ENCODE assay signal across 20 cellular contexts in the genomic region with DNA sequence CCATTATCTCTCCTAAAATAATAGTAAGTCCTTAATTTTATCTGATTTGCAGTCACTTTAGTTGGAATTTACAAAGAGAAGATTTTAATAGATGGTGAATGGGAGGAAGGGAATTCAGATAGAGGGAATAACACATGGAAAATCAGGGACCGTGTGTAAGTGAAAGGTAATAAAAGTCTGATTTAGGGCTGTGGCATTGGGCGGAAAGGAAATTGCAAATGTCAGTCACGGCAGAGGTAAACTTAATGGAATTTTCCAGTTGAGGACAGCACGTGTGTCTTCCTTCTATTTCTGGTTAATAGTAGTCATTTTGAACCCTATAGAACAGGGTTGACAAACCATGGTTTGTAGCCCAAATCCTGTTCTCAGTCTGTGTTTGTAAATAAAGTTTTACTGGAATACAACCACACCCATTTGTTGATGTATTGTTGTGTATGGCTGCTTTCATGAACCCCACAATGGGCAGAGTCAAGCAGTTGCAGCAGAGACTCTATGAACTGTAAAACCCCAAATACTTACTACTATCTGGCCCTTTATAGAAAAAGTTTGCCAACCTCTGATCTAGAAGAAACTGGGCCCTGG. TPM values are rescaled to one million over a fixed set of nuclear protein-coding genes. Genes with fewer than 3 reads are reported as not detected.
DNase-seq lines count a peak whose midpoint lies in the region; ATAC-seq lines count a peak whose summit lies in the region.
"Had no signal": no experiment of that assay in that cellular context is flagged by ENCODE, and none has a peak within 500 bp of the region (broad histone marks: within the 10 kb centered on the region; RNA-seq: fewer than 3 reads in every experiment).

No MANE protein-coding gene starts in this region.

- no peak for DNase-seq in activated naive CD4-positive, alpha-beta T cell treated with Interleukin-2 at 50 U/mL for 16 hours
- no peak for DNase-seq in T-cell
- DNase-seq in central memory CD8-positive, alpha-beta T cell (ENCODE audit: low spot score in 2 of 2) = no peak
- no peak for DNase-seq in stimulated activated naive B cell treated with anti-CD40 and anti-IgM and Interleukin-4, amounts not matched to agents 10 μg/mL and 1 μg/mL and 100 μg/mL, for 72 hours
- no peak for DNase-seq in COR-L47 (lab: John Stamatoyannopoulos, UW)
- no peak for DNase-seq in hypothalamus (lab: John Stamatoyannopoulos, UW)
- DNase-seq: Calu3, colonic mucosa, NCI-H1417, NCI-H2171 treated with DMSO at 0.1 percent for 48 hours, NCI-H69, OCI-M1, SHP77 treated with DMSO at 0.1 percent for 48 hours, tibial artery had no signal

- H3K9me3 Mint-ChIP-seq in activated naive CD4-positive, alpha-beta T cell treated with anti-CD3 and anti-CD28 coated beads, Interleukin-2, amount 50 U/mL, for 24 hours = no peaks in the 10 kb centered on the region
- no peaks in the 10 kb centered on the region for H3K9me3 Mint-ChIP-seq in T-cell
- H3K9me3 Mint-ChIP-seq in central memory CD8-positive, alpha-beta T cell = no peaks in the 10 kb centered on the region
- peaks cover 0 to 1% of the 10 kb centered on the region in 2 donors for H3K9me3 Mint-ChIP-seq in stimulated activated naive B cell treated with anti-CD40 and anti-IgM and Interleukin-4, amounts not matched to agents 10 μg/mL and 1 μg/mL and 100 μg/mL, for 72 hours
- H3K9me3 Mint-ChIP-seq: brain had no signal

- H3K27me3 Mint-ChIP-seq in activated naive CD4-positive, alpha-beta T cell treated with anti-CD3 and anti-CD28 coated beads, Interleukin-2, amount 50 U/mL, for 24 hours = no peaks in the 10 kb centered on the region
- no peaks in the 10 kb centered on the region for H3K27me3 Mint-ChIP-seq in T-cell
- H3K27me3 Mint-ChIP-seq in central memory CD8-positive, alpha-beta T cell = no peaks in the 10 kb centered on the region
- no peaks in the 10 kb centered on the region for H3K27me3 Mint-ChIP-seq in stimulated activated naive B cell treated with anti-CD40 and anti-IgM and Interleukin-4, amounts not matched to agents 10 μg/mL and 1 μg/mL and 100 μg/mL, for 72 hours
- H3K27me3 Mint-ChIP-seq: brain had no signal

- POLR2A ChIA-PET in T-cell (lab: Charles Lee) = no interaction called here

- peak overlapping the region; percentile 58 for H3K4me3 Mint-ChIP-seq in activated naive CD4-positive, alpha-beta T cell treated with anti-CD3 and anti-CD28 coated beads, Interleukin-2, amount 50 U/mL, for 24 hours
- peak overlapping the region in 2 of 3 donors; percentile 1 to 25 for H3K4me3 Mint-ChIP-seq in T-cell
- no peak overlapping the region for H3K4me3 Mint-ChIP-seq in central memory CD8-positive, alpha-beta T cell
- H3K4me3 Mint-ChIP-seq in stimulated activated naive B cell treated with anti-CD40 and anti-IgM and Interleukin-4, amounts not matched to agents 10 μg/mL and 1 μg/mL and 100 μg/mL, for 72 hours = peak overlapping the region in 1 of 2 donors; percentile 6
- H3K4me3 Mint-ChIP-seq: brain had no signal

- peaks cover 81% of the 10 kb centered on the region for H3K4me1 Mint-ChIP-seq in activated naive CD4-positive, alpha-beta T cell treated with anti-CD3 and anti-CD28 coated beads, Interleukin-2, amount 50 U/mL, for 24 hours
- H3K4me1 Mint-ChIP-seq in T-cell = peaks cover 77 to 85% (median 84%) of the 10 kb centered on the region in 3 donors
- peaks cover 71% of the 10 kb centered on the region for H3K4me1 Mint-ChIP-seq in central memory CD8-positive, alpha-beta T cell
- peaks cover 58 to 76% of the 10 kb centered on the region in 2 donors for H3K4me1 Mint-ChIP-seq in stimulated activated naive B cell treated with anti-CD40 and anti-IgM and Interleukin-4, amounts not matched to agents 10 μg/mL and 1 μg/mL and 100 μg/mL, for 72 hours

- no peak for ATAC-seq in T-cell (replicated peaks in 1 of 4)
- ATAC-seq in central memory CD8-positive, alpha-beta T cell (replicated peaks; ENCODE audit: extremely low read depth, poor library complexity, severe bottlenecking) = no peak
- ATAC-seq in stimulated activated naive B cell treated with anti-CD40 and anti-IgM and Interleukin-4, amounts not matched to agents 10 μg/mL and 1 μg/mL and 100 μg/mL, for 72 hours (replicated peaks) = no peak
- ATAC-seq in GM21360 (IDR thresholded peaks at IDR 0.05; ENCODE audit: unreplicated experiment) = no peak
- ATAC-seq: HCT116 had no signal

- peak overlapping the region; percentile 93 for H3K27ac Mint-ChIP-seq in activated naive CD4-positive, alpha-beta T cell treated with anti-CD3 and anti-CD28 coated beads, Interleukin-2, amount 50 U/mL, for 24 hours
- peak overlapping the region; percentile 92 to 93 for H3K27ac Mint-ChIP-seq in T-cell
- peak overlapping the region; percentile 27 for H3K27ac Mint-ChIP-seq in central memory CD8-positive, alpha-beta T cell (ENCODE audit: low read depth)
- H3K27ac Mint-ChIP-seq in stimulated activated naive B cell treated with anti-CD40 and anti-IgM and Interleukin-4, amounts not matched to agents 10 μg/mL and 1 μg/mL and 100 μg/mL, for 72 hours = peak overlapping the region; percentile 65
- H3K27ac Mint-ChIP-seq: brain had no signal

- CTCF ChIA-PET in T-cell (lab: Charles Lee) = no interaction called here

- H3K36me3 Mint-ChIP-seq in activated naive CD4-positive, alpha-beta T cell treated with anti-CD3 and anti-CD28 coated beads, Interleukin-2, amount 50 U/mL, for 24 hours = peaks cover 8% of the 10 kb centered on the region
- H3K36me3 Mint-ChIP-seq in T-cell = peaks cover 19% of the 10 kb centered on the region
- H3K36me3 Mint-ChIP-seq in central memory CD8-positive, alpha-beta T cell (ENCODE audit: insufficient read depth) = peaks cover 11% of the 10 kb centered on the region
- peaks cover 16 to 32% of the 10 kb centered on the region in 2 donors for H3K36me3 Mint-ChIP-seq in stimulated activated naive B cell treated with anti-CD40 and anti-IgM and Interleukin-4, amounts not matched to agents 10 μg/mL and 1 μg/mL and 100 μg/mL, for 72 hours

RNA-seq across cellular contexts. Expression of a gene that starts 34.1 kb away (rescaled TPM):
- 100 to 1,000 TPM; 222 to 268 (median 236) TPM for total RNA-seq in T-cell

RNA-seq across cellular contexts. Expression of a gene that starts 52.0 kb away (rescaled TPM):
- total RNA-seq in T-cell = 100 to 1,000 TPM; 189 to 264 (median 224) TPM

RNA-seq across cellular contexts. Expression of a gene that starts 55.2 kb away (rescaled TPM):
- under 1 TPM in 1 of 5 donors, not detected in 4; 0.18 TPM for total RNA-seq in T-cell
- total RNA-seq: Calu3; colonic mucosa; lower leg skin; T-helper 1 cell treated with Interleukin-12 subunit alpha and Interleukin-12 subunit beta and Interleukin-4 antibody, amounts not matched to agents 30 ng/mL and 1 ng/mL, for 36 hours had no signal

Comparison
In these comparisons a context has a peak if more than half of its experiments do, and no peak if none do; other contexts are left out.
1. H3K27ac Mint-ChIP-seq: peak in every context shown above with its lines; median percentile 93 in activated naive CD4-positive, alpha-beta T cell treated with anti-CD3 and anti-CD28 coated beads, Interleukin-2, amount 50 U/mL, for 24 hours; 92 in T-cell; 65 in stimulated activated naive B cell treated with anti-CD40 and anti-IgM and Interleukin-4, amounts not matched to agents 10 μg/mL and 1 μg/mL and 100 μg/mL, for 72 hours; 27 in central memory CD8-positive, alpha-beta T cell.